ENCODE assay signal across 8 cellular contexts in the genomic region with DNA sequence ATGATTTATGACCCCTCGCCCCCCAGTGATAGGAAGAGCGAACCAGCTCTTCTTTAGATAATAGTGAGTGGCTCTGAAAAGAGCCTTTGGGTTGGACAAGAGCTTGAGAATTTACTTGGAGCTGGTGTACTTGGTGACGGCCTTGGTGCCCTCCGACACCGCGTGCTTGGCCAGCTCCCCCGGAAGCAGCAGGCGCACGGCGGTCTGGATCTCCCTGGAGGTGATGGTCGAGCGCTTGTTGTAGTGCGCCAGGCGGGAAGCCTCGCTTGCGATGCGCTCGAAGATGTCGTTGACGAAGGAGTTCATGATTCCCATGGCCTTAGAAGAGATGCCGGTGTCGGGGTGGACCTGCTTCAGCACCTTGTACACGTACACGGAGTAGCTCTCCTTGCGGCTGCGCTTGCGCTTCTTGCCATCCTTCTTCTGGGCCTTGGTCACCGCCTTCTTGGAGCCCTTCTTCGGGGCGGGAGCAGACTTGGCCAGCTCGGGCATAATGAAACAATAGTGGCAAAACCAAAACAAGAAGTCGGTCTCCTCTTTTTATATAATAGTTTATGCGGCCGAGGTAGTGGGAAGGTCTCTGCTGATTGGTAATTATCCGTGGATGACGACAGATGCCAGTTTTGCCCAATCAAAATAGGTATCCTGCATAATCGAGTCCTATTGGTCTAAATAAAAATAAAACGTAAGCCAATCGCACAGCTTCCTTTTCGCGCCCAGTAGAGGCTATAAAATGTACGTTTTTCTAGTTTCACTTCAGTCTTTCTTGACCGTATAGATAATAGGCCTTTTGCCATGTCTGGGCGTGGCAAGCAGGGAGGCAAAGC.
DNase-seq lines count a peak whose midpoint lies in the region; ATAC-seq and TF ChIP-seq lines count a peak whose summit lies in the region.
"Not testable (repeated sequence)": the region's sequence is repeated elsewhere in the genome, so short reads cannot be mapped to it uniquely, and the experiment has no call there.

No MANE protein-coding gene starts in this region.

- peak; percentile 42 to 68 (median 51) for DNase-seq in CD4-positive, alpha-beta T cell
- DNase-seq in NCI-H748 (lab: John Stamatoyannopoulos, UW; ENCODE audit: unreplicated experiment), result peak; percentile 99
- DNase-seq in activated CD4-positive, alpha-beta T cell treated with anti-CD3 and anti-CD28 coated beads for 48 hours, result peak; percentile 75
- peak; percentile 97 for DNase-seq in dedifferentiated amniotic fluid mesenchymal stem cell (ENCODE audit: extremely low spot score)
- peak; percentile 92 for DNase-seq in kidney tubule cell (ENCODE audit: low spot score)
- peak; percentile 58 to 66 for DNase-seq in stimulated activated CD4-positive, alpha-beta T cell treated with anti-CD3 and anti-CD28 coated beads, Interleukin-15, amount 100 ng/mL, for 48 hours (ENCODE audit: low read depth in 2 of 2)

- H3K9me3 ChIP-seq in CD4-positive, alpha-beta T cell (ENCODE audit: control insufficient read depth, low read length), result not testable (repeated sequence)

- intact Hi-C loops in CD4-positive, alpha-beta T cell (cut with DNase I, micrococcal nuclease), result loop anchor here in 1 of 2 experiments (2.0 to 10.0 kb wide), 2 partner anchors 53 to 85 kb away; a partner anchor contains a TSS

- peak overlapping the region; percentile 96 for H3K4me3 Mint-ChIP-seq in CD4-positive, alpha-beta T cell

- peak overlapping the region; percentile 96 for H3K27ac Mint-ChIP-seq in CD4-positive, alpha-beta T cell

- not testable (repeated sequence) for H3K9me3 Mint-ChIP-seq in CD4-positive, alpha-beta T cell

- peaks cover 25% of the 10 kb centered on the region for H3K36me3 Mint-ChIP-seq in CD4-positive, alpha-beta T cell (ENCODE audit: low read depth)

- POLR2A ChIA-PET in CD4-positive, alpha-beta T cell (lab: Charles Lee), result interaction anchor here (0.6 to 10.4 kb wide), 42 partner anchors 9 to 1790 kb away, joined by 3 to 915 read pairs (median 9); a partner anchor contains a TSS

- peak; percentile 76 for ATAC-seq in CD4-positive, alpha-beta T cell (ENCODE audit: poor library complexity)
- ATAC-seq in GM19452 (IDR thresholded peaks at IDR 0.05; ENCODE audit: unreplicated experiment) (peak; percentile 68), HG03469 (IDR thresholded peaks at IDR 0.05; ENCODE audit: unreplicated experiment) (peak; percentile 46)

- H3K27me3 Mint-ChIP-seq in CD4-positive, alpha-beta T cell, result not testable (repeated sequence)

- H3K27ac ChIP-seq in CD4-positive, alpha-beta T cell (ENCODE audit: low read depth, low read length), result peak overlapping the region; percentile 62

- not testable (repeated sequence) for TF ChIP-seq CTCF in CD4-positive, alpha-beta T cell (IDR thresholded peaks at IDR 0.05)

- not testable (repeated sequence) for H3K27me3 ChIP-seq in CD4-positive, alpha-beta T cell (ENCODE audit: control insufficient read depth, insufficient read depth, low read length)

- H3K4me1 Mint-ChIP-seq in CD4-positive, alpha-beta T cell (ENCODE audit: low read depth), result peaks cover 51% of the 10 kb centered on the region

- CTCF ChIA-PET in CD4-positive, alpha-beta T cell (lab: Charles Lee), result interaction anchor here (0.6 to 5.1 kb wide), 10 partner anchors 12 to 1610 kb away, joined by 3 to 38 read pairs (median 6); a partner anchor contains a TSS

Comparison
In these comparisons a context has a peak if more than half of its experiments do, and no peak if none do; other contexts are left out.
1. Peak in every context shown above with its lines: DNase-seq, ATAC-seq and H3K27ac ChIP-seq.